Comparison of ENCODE assay signal across 25 cellular contexts in genomic region chr14:104561661-104562495, GRCh38. TPM values are rescaled to one million over a fixed set of nuclear protein-coding genes. Genes with fewer than 3 reads are reported as not detected.
"Had no signal": no experiment of that assay in that cellular context is flagged by ENCODE, and none has a peak within 500 bp of the region (broad histone marks: within the 10 kb centered on the region; RNA-seq: fewer than 3 reads in every experiment).

No MANE protein-coding gene starts in this region.

- H3K27ac ChIP-seq: heart left ventricle, stomach, suprapubic skin, tibial nerve had no signal

- ATAC-seq: activated CD4-positive, alpha-beta T cell treated with anti-CD3 and anti-CD28 coated beads for 36 hours; activated T-cell treated with anti-CD3 and anti-CD28 coated beads, Interleukin-2, amount 50 U/mL, for 4 hours; heart left ventricle; left lobe of liver; naive thymus-derived CD8-positive, alpha-beta T cell; stimulated activated memory B cell treated with anti-CD40 and anti-IgM and Interleukin-4, amounts not matched to agents 10 μg/mL and 1 μg/mL and 100 μg/mL, for 72 hours had no signal

- H3K36me3 Mint-ChIP-seq: activated naive CD8-positive, alpha-beta T cell treated with anti-CD3 and anti-CD28 coated beads for 36 hours; mesothelial cell of epicardium; naive thymus-derived CD8-positive, alpha-beta T cell; stimulated activated memory B cell treated with anti-CD40 and anti-IgM and Interleukin-4, amounts not matched to agents 10 μg/mL and 1 μg/mL and 100 μg/mL, for 72 hours had no signal

- H3K27ac Mint-ChIP-seq: activated B cell treated with CpG ODN at 0.5 μM for 24 hours; activated CD4-positive, alpha-beta T cell treated with anti-CD3 and anti-CD28 coated beads for 36 hours; activated naive CD8-positive, alpha-beta T cell treated with anti-CD3 and anti-CD28 coated beads for 36 hours; mesothelial cell of epicardium; stimulated activated memory B cell treated with anti-CD40 and anti-IgM and Interleukin-4, amounts not matched to agents 10 μg/mL and 1 μg/mL and 100 μg/mL, for 72 hours; T-helper 1 cell treated with Interleukin-12 subunit alpha and Interleukin-12 subunit beta and Interleukin-4 antibody, amounts not matched to agents 30 μg/mL and 1 μg/mL, for 36 hours had no signal

- H3K4me3 Mint-ChIP-seq: activated B cell treated with CpG ODN at 0.5 μM for 24 hours; activated CD4-positive, alpha-beta T cell treated with anti-CD3 and anti-CD28 coated beads for 36 hours; activated naive CD8-positive, alpha-beta T cell treated with anti-CD3 and anti-CD28 coated beads for 36 hours; activated T-cell treated with anti-CD3 and anti-CD28 coated beads, Interleukin-2, amount 50 U/mL, for 4 hours; mesothelial cell of epicardium; naive thymus-derived CD8-positive, alpha-beta T cell; stimulated activated memory B cell treated with anti-CD40 and anti-IgM and Interleukin-4, amounts not matched to agents 10 μg/mL and 1 μg/mL and 100 μg/mL, for 72 hours; T-helper 1 cell treated with Interleukin-12 subunit alpha and Interleukin-12 subunit beta and Interleukin-4 antibody, amounts not matched to agents 30 μg/mL and 1 μg/mL, for 36 hours had no signal

- H3K9me3 ChIP-seq: heart left ventricle, stomach, suprapubic skin, tibial nerve had no signal

- DNase-seq: activated B cell treated with CpG ODN at 0.5 μM for 24 hours; activated CD4-positive, alpha-beta T cell treated with anti-CD3 and anti-CD28 coated beads for 36 hours; activated CD4-positive, alpha-beta T cell treated with anti-CD3 and anti-CD28 coated beads, Interleukin-2, amount 50 U/mL, for 48 hours; activated CD8-positive, alpha-beta memory T cell treated with anti-CD3 and anti-CD28 coated beads, Interleukin-2, amount 50 U/mL, for 48 hours; activated naive CD4-positive, alpha-beta T cell treated with Interleukin-2 at 50 U/mL for 16 hours; activated naive CD8-positive, alpha-beta T cell treated with anti-CD3 and anti-CD28 coated beads for 36 hours; activated T-cell treated with anti-CD3 and anti-CD28 coated beads, Interleukin-2, amount 50 U/mL, for 4 hours; amygdala; mammary epithelial cell; stimulated activated CD4-positive, alpha-beta T cell treated with anti-CD3 and anti-CD28 coated beads, Interleukin-12 subunit alpha, Interleukin-12 subunit beta, amount 100 ng/mL, for 4 hours; stimulated activated CD4-positive, alpha-beta T cell treated with anti-CD3 and anti-CD28 coated beads, Interleukin-1b, Interleukin-23, amount 100 ng/mL, for 48 hours; stomach; T1000 had no signal

- H3K4me3 ChIP-seq: heart left ventricle, stomach, suprapubic skin, tibial nerve had no signal

- H3K9me3 Mint-ChIP-seq: activated B cell treated with CpG ODN at 0.5 μM for 24 hours; activated naive CD8-positive, alpha-beta T cell treated with anti-CD3 and anti-CD28 coated beads for 36 hours; activated T-cell treated with anti-CD3 and anti-CD28 coated beads, Interleukin-2, amount 50 U/mL, for 4 hours; mesothelial cell of epicardium; naive thymus-derived CD8-positive, alpha-beta T cell; stimulated activated memory B cell treated with anti-CD40 and anti-IgM and Interleukin-4, amounts not matched to agents 10 μg/mL and 1 μg/mL and 100 μg/mL, for 72 hours; T-helper 1 cell treated with Interleukin-12 subunit alpha and Interleukin-12 subunit beta and Interleukin-4 antibody, amounts not matched to agents 30 μg/mL and 1 μg/mL, for 36 hours had no signal

- H3K4me1 Mint-ChIP-seq: activated CD4-positive, alpha-beta T cell treated with anti-CD3 and anti-CD28 coated beads for 36 hours had no signal

- H3K36me3 ChIP-seq: heart left ventricle, stomach, suprapubic skin, tibial nerve had no signal

RNA-seq across cellular contexts. Expression of gene C14orf180, which starts 17.7 kb away (rescaled TPM):
- total RNA-seq: activated B cell treated with CpG ODN at 0.5 μM for 24 hours; activated CD4-positive, alpha-beta T cell treated with anti-CD3 and anti-CD28 coated beads for 36 hours; activated CD8-positive, alpha-beta memory T cell treated with anti-CD3 and anti-CD28 coated beads for 36 hours; activated naive CD8-positive, alpha-beta T cell treated with anti-CD3 and anti-CD28 coated beads for 36 hours; activated T-cell treated with anti-CD3 and anti-CD28 coated beads, Interleukin-2, amount 50 U/mL, for 4 hours; epithelial cell of proximal tubule; fibroblast of villous mesenchyme; mammary epithelial cell; naive thymus-derived CD8-positive, alpha-beta T cell had no signal
- polyA plus RNA-seq: keratinocyte; mammary epithelial cell; naive thymus-derived CD8-positive, alpha-beta T cell had no signal

RNA-seq across cellular contexts. Expression of gene TMEM179, which starts 42.7 kb away (rescaled TPM):
- total RNA-seq: activated B cell treated with CpG ODN at 0.5 μM for 24 hours; activated CD8-positive, alpha-beta memory T cell treated with anti-CD3 and anti-CD28 coated beads for 36 hours; activated naive CD8-positive, alpha-beta T cell treated with anti-CD3 and anti-CD28 coated beads for 36 hours; activated T-cell treated with anti-CD3 and anti-CD28 coated beads, Interleukin-2, amount 50 U/mL, for 4 hours; epithelial cell of proximal tubule; fibroblast of villous mesenchyme; naive thymus-derived CD8-positive, alpha-beta T cell; suprapubic skin had no signal
- polyA plus RNA-seq: keratinocyte; mammary epithelial cell; naive thymus-derived CD8-positive, alpha-beta T cell had no signal
